Comparison of ENCODE assay signal across 8 cellular contexts in genomic region chr16:49701867-49702494, GRCh38.
DNase-seq lines count a peak whose midpoint lies in the region; ATAC-seq and TF ChIP-seq lines count a peak whose summit lies in the region.

No MANE protein-coding gene starts in this region.

- 19% methylated on average over 14 of the region's 15 CpGs for WGBS in hepatocyte (ENCODE audit: low lambda C conversion rate, missing lambda C conversion rate)
- 44 to 65% (median 44%) methylated on average over 15 of the region's 15 CpGs for WGBS in psoas muscle, 3 donors

- H3K4me1 ChIP-seq in adipocyte (ENCODE audit: control insufficient read depth, insufficient read depth, low read length) (peaks cover 47% of the 10 kb centered on the region), hepatocyte (ENCODE audit: insufficient read depth) (peaks cover 64% of the 10 kb centered on the region), psoas muscle (peaks cover 30% of the 10 kb centered on the region)

- no peaks in the 10 kb centered on the region for H3K79me2 ChIP-seq in hepatocyte

- H3K4me3 ChIP-seq in H7 (ENCODE audit: insufficient read depth, low read depth, low read length) (no peak overlapping the region), adipocyte (ENCODE audit: low read length) (peak overlapping the region; percentile 19), hepatocyte (no peak overlapping the region), psoas muscle (no peak overlapping the region)

- H2AFZ ChIP-seq in hepatocyte: no peak overlapping the region

- no peaks in the 10 kb centered on the region for H3K9me2 ChIP-seq in hepatocyte (replicated peaks; ENCODE audit: insufficient read depth)

- H3K9me3 ChIP-seq in adipocyte (ENCODE audit: control insufficient read depth, low read length): no peaks in the 10 kb centered on the region
- H3K9me3 ChIP-seq in hepatocyte (ENCODE audit: low read depth): no peaks in the 10 kb centered on the region
- no peaks in the 10 kb centered on the region for H3K9me3 ChIP-seq in psoas muscle

- peak; percentile 27 to 79 (median 70) for ATAC-seq in psoas muscle

- no peaks in the 10 kb centered on the region for H3K27me3 ChIP-seq in H7 (ENCODE audit: control insufficient read depth, insufficient read depth, low read length)
- H3K27me3 ChIP-seq in adipocyte (replicated peaks; ENCODE audit: control insufficient read depth, insufficient read depth, low read length): no peaks in the 10 kb centered on the region
- no peaks in the 10 kb centered on the region for H3K27me3 ChIP-seq in hepatocyte
- H3K27me3 ChIP-seq in psoas muscle (ENCODE audit: insufficient read depth in 3 of 3, low read length in 2 of 3): no peaks in the 10 kb centered on the region

- peak overlapping the region; percentile 57 for H3K9ac ChIP-seq in adipocyte (ENCODE audit: low read length)

- TF ChIP-seq CTCF in hepatocyte (IDR thresholded peaks at IDR 0.05; ENCODE audit: poor library complexity) (no peak), psoas muscle (IDR thresholded peaks at IDR 0.05) (no peak)

- H3K4me2 ChIP-seq in hepatocyte: peak overlapping the region; percentile 68

- intact Hi-C loops in psoas muscle (cut with DNase I): no loop called here

- H3K27ac ChIP-seq in hepatocyte (peak overlapping the region; percentile 90), psoas muscle (no peak overlapping the region)

- H3K36me3 ChIP-seq in H7 (replicated peaks; ENCODE audit: control insufficient read depth, insufficient read depth, low read length) (no peaks in the 10 kb centered on the region), adipocyte (ENCODE audit: control insufficient read depth, insufficient read depth, low read length, severe bottlenecking) (no peaks in the 10 kb centered on the region), hepatocyte (replicated peaks; ENCODE audit: insufficient read depth, low read depth) (no peaks in the 10 kb centered on the region), psoas muscle (ENCODE audit: insufficient read depth in 1 of 2, low read depth in 1 of 2) (no peaks in the 10 kb centered on the region)

- DNase-seq in H7 (peak; percentile 86), adipocyte (ENCODE audit: low read depth) (peak; percentile 4), hepatocyte (ENCODE audit: low spot score) (peak; percentile 66), psoas muscle (peak; percentile 76 to 88), HuH-7.5 (ENCODE audit: low spot score) (no peak), putamen (ENCODE audit: low spot score) (no peak), NCI-H187 (lab: John Stamatoyannopoulos, UW) (no peak), H4 (ENCODE audit: low spot score) (no peak)

- no peaks in the 10 kb centered on the region for H4K20me1 ChIP-seq in hepatocyte (ENCODE audit: insufficient read depth, poor library complexity, severe bottlenecking)

Comparison
In these comparisons a context has a peak if more than half of its experiments do, and no peak if none do; other contexts are left out.
1. DNase-seq: peak in H7 (single experiment), adipocyte (single experiment), hepatocyte (single experiment) and psoas muscle (2 of 2); none in HuH-7.5 (single experiment), putamen (single experiment), NCI-H187 (0 of 2) and H4 (single experiment).